In the genomic region with DNA sequence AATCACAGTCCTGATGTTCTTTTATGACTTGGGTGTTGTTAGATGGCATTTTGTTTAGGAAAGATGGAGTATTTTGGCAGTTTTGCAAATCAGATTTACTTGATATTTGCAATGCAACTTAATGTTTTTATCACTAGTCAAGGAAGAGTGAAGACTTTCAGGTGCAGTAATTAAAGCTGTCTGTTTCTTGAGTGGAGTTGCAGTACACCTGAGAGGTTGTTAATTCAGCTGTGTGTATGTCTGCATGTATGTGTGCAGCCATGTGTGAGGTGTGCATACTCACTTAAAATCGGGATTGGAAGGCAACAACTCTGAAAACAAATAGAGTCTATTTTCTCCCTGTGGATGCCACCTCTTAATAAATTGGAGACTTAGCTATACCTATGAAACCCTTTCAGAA, we compare ENCODE assay signal across 1 cellular context.
TF ChIP-seq lines count a peak whose summit lies in the region.

No MANE protein-coding gene starts in this region.

TF ChIP-seq in endothelial cell of umbilical vein, 7 proteins besides CTCF, POLR2A, EP300 and RAD21:
- TF ChIP-seq, protein P1, sequence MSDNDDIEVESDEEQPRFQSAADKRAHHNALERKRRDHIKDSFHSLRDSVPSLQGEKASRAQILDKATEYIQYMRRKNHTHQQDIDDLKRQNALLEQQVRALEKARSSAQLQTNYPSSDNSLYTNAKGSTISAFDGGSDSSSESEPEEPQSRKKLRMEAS (IDR thresholded peaks at IDR 0.05; ENCODE audit: insufficient read depth, insufficient read length) = no peak
- TF ChIP-seq MYC (IDR thresholded peaks at IDR 0.05; ENCODE audit: low read depth, low read length) (no peak), EZH2 (IDR thresholded peaks at IDR 0.05; ENCODE audit: borderline replicate concordance, low read depth, low read length, severe bottlenecking) (no peak), GATA2 (IDR thresholded peaks at IDR 0.05; ENCODE audit: insufficient read depth, insufficient read length, low read depth, low read length) (no peak), FOS (IDR thresholded peaks at IDR 0.05; ENCODE audit: borderline replicate concordance, insufficient read depth, low read length) (no peak), JUN (IDR thresholded peaks at IDR 0.05; ENCODE audit: borderline replicate concordance, insufficient read depth, insufficient read length, low read depth) (no peak), POLR2AphosphoS5 (IDR thresholded peaks at IDR 0.05; ENCODE audit: insufficient read depth, low read depth, low read length) (no peak)
